ENCODE assay signal across 8 cellular contexts in the genomic region with DNA sequence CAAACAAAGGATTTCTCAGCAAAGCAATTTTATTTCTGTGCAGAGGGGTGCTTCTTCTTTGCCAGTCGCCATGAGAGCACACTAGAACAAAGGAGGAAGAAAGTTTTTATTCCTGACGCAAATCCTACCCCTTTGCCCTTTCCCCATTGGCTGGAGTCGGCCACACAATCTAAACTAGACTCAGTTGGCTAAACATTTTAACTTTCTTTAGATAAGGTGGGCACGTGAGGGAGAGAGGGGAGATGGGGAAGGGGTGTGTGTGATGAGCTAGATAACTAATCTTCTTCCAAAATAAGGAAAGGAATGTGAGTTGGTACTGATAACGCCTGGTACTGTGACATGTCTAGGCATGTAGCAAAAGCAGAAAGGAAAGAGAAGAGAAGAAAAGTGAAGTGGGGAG. TPM values are rescaled to one million over a fixed set of nuclear protein-coding genes. Genes with fewer than 3 reads are reported as not detected.
DNase-seq lines count a peak whose midpoint lies in the region; ATAC-seq, FAIRE-seq and TF ChIP-seq lines count a peak whose summit lies in the region.

No MANE protein-coding gene starts in this region.

- H3K4me2 ChIP-seq in A549 = peak overlapping the region; percentile 15; the same call in 1 of the 3 replicates

- H3K27ac ChIP-seq in A549 (peak overlapping the region; percentile 25 to 41; a peak in 2 of 6 replicates), HUES48 (ENCODE audit: low read depth, low read length) (peak overlapping the region; percentile 90), caudate nucleus (ENCODE audit: low read depth, low read length) (peak overlapping the region; percentile 69), mesodermal cell (ENCODE audit: low read depth, low read length, severe bottlenecking) (peak overlapping the region; percentile 45)

- no peak for TF ChIP-seq RAD21 in A549 (conservative IDR thresholded peaks at IDR 0.05 in 1 of 2, IDR thresholded peaks at IDR 0.05 in 1 of 2)

- H3K36me3 ChIP-seq in HUES48 (ENCODE audit: control insufficient read depth, insufficient read depth, low read length) (no peaks in the 10 kb centered on the region; the same call in 1 of the 2 replicates), mesodermal cell (ENCODE audit: control insufficient read depth, insufficient read depth, low read length) (no peaks in the 10 kb centered on the region)

- ATAC-seq in A549 = no peak
- no peak for ATAC-seq in HG03108 (IDR thresholded peaks at IDR 0.05; ENCODE audit: unreplicated experiment)

- no peak for TF ChIP-seq CTCF in A549 (IDR thresholded peaks at IDR 0.05)

- TF ChIP-seq POLR2A in A549 (IDR thresholded peaks at IDR 0.05; ENCODE audit: low read length) = no peak

- H3K27me3 ChIP-seq in HUES48 (ENCODE audit: control insufficient read depth, insufficient read depth, low read length) = no peaks in the 10 kb centered on the region

- 74% methylated on average over 5 of the region's 5 CpGs for WGBS in A549 (ENCODE audit: missing lambda C conversion rate)
- WGBS in mesodermal cell (ENCODE audit: insufficient coverage in 2 of 2), 2 experiments = 35 to 50% methylated on average over 1 to 2 of the region's 5 CpGs

- H3K9ac ChIP-seq in HUES48 (ENCODE audit: low read depth, low read length) = peak overlapping the region; percentile 70

- CTCF ChIA-PET in A549 (lab: Yijun Ruan, JAX) = interaction anchor here (0.8 to 1.5 kb wide), 2 partner anchors 90 to 672 kb away, joined by 3 to 5 read pairs; no protein-coding TSS in a partner anchor

- DNase-seq in A549 (ENCODE audit: low read depth in 1 of 2, low spot score in 1 of 2) = no peak
- DNase-seq in caudate nucleus (lab: John Stamatoyannopoulos, UW) = no peak
- no peak for DNase-seq in NCI-H774 (lab: John Stamatoyannopoulos, UW)
- DNase-seq in cerebellum (ENCODE audit: low spot score) = no peak
- no peak for DNase-seq in NCI-H146 treated with DMSO at 0.1 percent for 48 hours (lab: John Stamatoyannopoulos, UW; ENCODE audit: unreplicated experiment)

- FAIRE-seq in A549 (lab: Jason Lieb, UNC) = no peak

- TF ChIP-seq EP300 in A549 (IDR thresholded peaks at IDR 0.05) = no peak

- H3K4me3 ChIP-seq in A549 = no peak overlapping the region
- peak overlapping the region; percentile 58 for H3K4me3 ChIP-seq in HUES48 (ENCODE audit: low read depth, low read length)
- H3K4me3 ChIP-seq in mesodermal cell (ENCODE audit: extremely low read depth, insufficient read depth, low read length, poor library complexity, severe bottlenecking) = no peak overlapping the region

- H3K4me1 ChIP-seq in A549 (peaks cover 4% of the 10 kb centered on the region; the same call in 2 of the 3 replicates), HUES48 (ENCODE audit: control insufficient read depth, insufficient read depth, low read length) (peaks cover 27% of the 10 kb centered on the region), mesodermal cell (ENCODE audit: control insufficient read depth, insufficient read depth, low read length, poor library complexity, severe bottlenecking) (peaks cover 16% of the 10 kb centered on the region)

- POLR2A ChIA-PET in A549 (lab: Yijun Ruan, JAX) = no interaction called here

- H3K9me3 ChIP-seq in A549 (no peaks in the 10 kb centered on the region), HUES48 (ENCODE audit: control insufficient read depth, insufficient read depth, low read length) (no peaks in the 10 kb centered on the region; the same call in 1 of the 2 replicates), mesodermal cell (ENCODE audit: control insufficient read depth, low read length) (peaks cover 4% of the 10 kb centered on the region)

TF ChIP-seq in A549, 52 proteins besides CTCF, POLR2A, EP300 and RAD21:
- no peak for TF ChIP-seq SREBF2 (IDR thresholded peaks at IDR 0.05)
- TF ChIP-seq, protein P1, sequence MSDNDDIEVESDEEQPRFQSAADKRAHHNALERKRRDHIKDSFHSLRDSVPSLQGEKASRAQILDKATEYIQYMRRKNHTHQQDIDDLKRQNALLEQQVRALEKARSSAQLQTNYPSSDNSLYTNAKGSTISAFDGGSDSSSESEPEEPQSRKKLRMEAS (IDR thresholded peaks at IDR 0.05) = no peak
- no peak for TF ChIP-seq FOSL2 (IDR thresholded peaks at IDR 0.05)
- TF ChIP-seq FOSL2 (CRISPR knock-in tag; IDR thresholded peaks at IDR 0.05) = no peak
- TF ChIP-seq ZNF302 (CRISPR knock-in tag; IDR thresholded peaks at IDR 0.05) = no peak
- no peak for TF ChIP-seq CBX8 (IDR thresholded peaks at IDR 0.05)
- no peak for TF ChIP-seq MYC (IDR thresholded peaks at IDR 0.05; ENCODE audit: borderline replicate concordance, low read length)
- TF ChIP-seq ZSCAN20 (CRISPR knock-in tag; IDR thresholded peaks at IDR 0.05) = no peak
- TF ChIP-seq RNF2 (IDR thresholded peaks at IDR 0.05; ENCODE audit: borderline replicate concordance, low read depth) = no peak
- no peak for TF ChIP-seq HOXB13 (CRISPR knock-in tag; IDR thresholded peaks at IDR 0.05; ENCODE audit: low read depth)
- no peak for TF ChIP-seq JUNB (IDR thresholded peaks at IDR 0.05)
- TF ChIP-seq MAFK (IDR thresholded peaks at IDR 0.05; ENCODE audit: partially characterized antibody) = no peak
- no peak for TF ChIP-seq KDM1A (IDR thresholded peaks at IDR 0.05; ENCODE audit: low read depth)
- no peak for TF ChIP-seq TFCP2L1 (CRISPR knock-in tag; IDR thresholded peaks at IDR 0.05)

RNA-seq across cellular contexts. Expression of gene TRIM22, which starts 0.6 kb away (rescaled TPM):
- polyA plus RNA-seq in A549 (2011; rRNA removed) = 2.4 and 2.7 TPM in 2 replicates
- polyA plus RNA-seq in A549 (2012; cell fraction: cytosol; rRNA removed) = 0.21 and 0.22 TPM in 2 replicates
- 0.36 and 0.61 TPM in 2 replicates for polyA plus RNA-seq in A549 (2012; cell fraction: nucleus; rRNA removed)
- 1.2 to 1.5 TPM (median 1.4 TPM) in 3 replicates for polyA plus RNA-seq in A549 (2017; fragmentation: RNase III; extraction: RNeasy Plus Mini Kit Qiagen cat#74134 plus additional on column Dnase treatment)
- 1.3 and 1.6 TPM in 2 replicates for polyA minus RNA-seq in A549 (2011; rRNA and poly(A)+ RNA removed)
- 1.6 TPM for polyA plus RNA-seq in mesodermal cell (2013, experiment 1 of 2)
- polyA plus RNA-seq in mesodermal cell (2013, experiment 2 of 2) = 3.8 TPM
- 3.4 TPM for total RNA-seq in cerebellum

RNA-seq across cellular contexts. Expression of gene TRIM5, which starts 5.3 kb away (rescaled TPM):
- polyA plus RNA-seq in A549 (2011; rRNA removed) = 30.5 and 32.6 TPM in 2 replicates
- polyA plus RNA-seq in A549 (2012; cell fraction: cytosol; rRNA removed) = 8.4 and 9.4 TPM in 2 replicates
- 7.2 and 13.0 TPM in 2 replicates for polyA plus RNA-seq in A549 (2012; cell fraction: nucleus; rRNA removed)
- 19.6 to 22.8 TPM (median 21.9 TPM) in 3 replicates for polyA plus RNA-seq in A549 (2017; fragmentation: RNase III; extraction: RNeasy Plus Mini Kit Qiagen cat#74134 plus additional on column Dnase treatment)
- 20.4 and 28.3 TPM in 2 replicates for polyA minus RNA-seq in A549 (2011; rRNA and poly(A)+ RNA removed)
- 47.8 TPM for polyA plus RNA-seq in mesodermal cell (2013, experiment 1 of 2)
- polyA plus RNA-seq in mesodermal cell (2013, experiment 2 of 2) = 46.0 TPM
- total RNA-seq in cerebellum = 8.3 TPM

RNA-seq across cellular contexts. Expression of gene OR56B1, which starts 46.0 kb away (rescaled TPM):
- not detected in 2 replicates for polyA plus RNA-seq in A549 (2011; rRNA removed)
- polyA plus RNA-seq in A549 (2012; cell fraction: cytosol; rRNA removed) = not detected in 2 replicates
- polyA plus RNA-seq in A549 (2012; cell fraction: nucleus; rRNA removed) = not detected in 2 replicates
- polyA plus RNA-seq in A549 (2017; fragmentation: RNase III; extraction: RNeasy Plus Mini Kit Qiagen cat#74134 plus additional on column Dnase treatment) = not detected in 3 replicates
- polyA minus RNA-seq in A549 (2011; rRNA and poly(A)+ RNA removed) = not detected in 2 replicates
- polyA plus RNA-seq in mesodermal cell (2013, experiment 1 of 2) = not detected
- polyA plus RNA-seq in mesodermal cell (2013, experiment 2 of 2) = not detected
- total RNA-seq in cerebellum = not detected

Comparison
In these comparisons a context has a peak if more than half of its experiments do, and no peak if none do; other contexts are left out.
1. H3K27ac ChIP-seq: peak in every context shown above with its lines; median percentile 90 in HUES48; 69 in caudate nucleus; 45 in mesodermal cell; 33 in A549.